ENCODE assay signal across 26 cellular contexts in the genomic region with DNA sequence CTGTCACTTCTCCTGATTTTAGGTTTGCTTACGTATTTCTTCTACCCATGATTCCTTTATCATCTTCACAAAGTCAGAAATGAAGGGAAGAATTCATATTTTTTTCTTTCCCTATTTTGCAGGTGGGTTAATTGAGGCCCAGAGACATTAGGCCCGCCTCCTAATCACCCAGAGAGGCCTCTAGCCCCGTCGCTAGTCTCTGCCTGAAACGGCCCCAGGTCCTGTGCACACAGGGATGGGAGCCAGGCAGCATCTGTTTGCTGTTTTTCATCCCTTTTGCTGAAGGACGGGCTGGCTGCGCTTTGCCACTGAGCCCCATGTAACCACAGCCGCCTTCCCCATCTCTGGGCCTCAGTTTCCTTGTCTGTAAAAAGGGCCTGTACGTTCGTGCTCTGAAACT.
"Had no signal": no experiment of that assay in that cellular context is flagged by ENCODE, and none has a peak within 500 bp of the region (broad histone marks: within the 10 kb centered on the region; RNA-seq: fewer than 3 reads in every experiment).

No MANE protein-coding gene starts in this region.

- H3K36me3 ChIP-seq: stomach, suprapubic skin, thoracic aorta, thyroid gland, tibial artery, tibial nerve, transverse colon, upper lobe of left lung, upper lobe of right lung, uterus, vagina had no signal

- H3K4me1 ChIP-seq: stomach, suprapubic skin, testis, thyroid gland, tibial artery, tibial nerve, transverse colon, upper lobe of left lung, upper lobe of right lung, uterus, vagina had no signal

- DNase-seq: stimulated activated CD4-positive, alpha-beta T cell treated with anti-CD3 and anti-CD28 coated beads, Interleukin-2, amount 100 ng/mL, for 48 hours; stimulated activated CD4-positive, alpha-beta T cell treated with anti-CD3 and anti-CD28 coated beads, Interleukin-4, amount 100 ng/mL, for 1 hour; stimulated activated CD4-positive, alpha-beta T cell treated with anti-CD3 and anti-CD28 coated beads, Interleukin-4, amount 100 ng/mL, for 24 hours; stimulated activated CD4-positive, alpha-beta T cell treated with anti-CD3 and anti-CD28 coated beads, Interleukin-4, amount 100 ng/mL, for 4 hours; stimulated activated CD8-positive, alpha-beta memory T cell treated with anti-CD3 and anti-CD28 coated beads, Interleukin-4, amount 100 ng/mL, for 48 hours; stimulated activated naive B cell treated with anti-CD40 and anti-IgM and Interleukin-4, amounts not matched to agents 10 μg/mL and 1 μg/mL and 100 μg/mL, for 72 hours; stimulated activated naive CD4-positive, alpha-beta T cell; stimulated activated naive CD4-positive, alpha-beta T cell treated with Interleukin-2 at 50 U/mL for 16 hours; stimulated activated naive CD8-positive, alpha-beta T cell treated with anti-CD3 and anti-CD28 coated beads, Interleukin-15, amount 100 ng/mL, for 72 hours; stimulated activated naive CD8-positive, alpha-beta T cell treated with anti-CD3 and anti-CD28 coated beads, Interleukin-15, Interleukin-2, amounts not matched to agents 100 U/mL and 50 U/mL, for 24 hours; stomach; substantia nigra; testis; thyroid gland; tibial artery; transverse colon; trophoblast cell; upper lobe of right lung; uterus had no signal

- H3K27ac ChIP-seq: stomach, suprapubic skin, testis, thoracic aorta, thyroid gland, tibial artery, tibial nerve, transverse colon, upper lobe of left lung, upper lobe of right lung, uterus, vagina had no signal

- H3K9me3 ChIP-seq: stomach, suprapubic skin, testis, thoracic aorta, thyroid gland, tibial artery, tibial nerve, transverse colon, upper lobe of left lung, upper lobe of right lung, uterus, vagina had no signal

- ATAC-seq: stimulated activated effector memory CD8-positive, alpha-beta T cell treated with anti-CD3 and anti-CD28 coated beads, Interleukin-12 subunit alpha, Interleukin-12 subunit beta, amount 100 ng/mL, for 72 hours; stimulated activated memory B cell treated with anti-CD40 and anti-IgM and Interleukin-4, amounts not matched to agents 10 μg/mL and 1 μg/mL and 100 μg/mL, for 72 hours; stimulated activated naive B cell treated with anti-CD40 and anti-IgM and Interleukin-4, amounts not matched to agents 10 μg/mL and 1 μg/mL and 100 μg/mL, for 72 hours; stimulated activated naive CD8-positive, alpha-beta T cell treated with anti-CD3 and anti-CD28 coated beads, Interleukin-15, amount 100 ng/mL, for 72 hours; stimulated activated naive CD8-positive, alpha-beta T cell treated with anti-CD3 and anti-CD28 coated beads, Interleukin-15, Interleukin-2, amounts not matched to agents 100 U/mL and 50 U/mL, for 24 hours; upper lobe of right lung had no signal

- H3K27me3 ChIP-seq: testis, thyroid gland, tibial nerve, transverse colon, upper lobe of left lung, upper lobe of right lung, uterus, vagina had no signal

- H3K4me3 ChIP-seq: stomach, suprapubic skin, testis, thoracic aorta, thyroid gland, tibial artery, tibial nerve, transverse colon, upper lobe of left lung, upper lobe of right lung, uterus, vagina had no signal
